ENCODE assay signal across 20 cellular contexts in genomic region chr21:9774347-9774746, GRCh38.
DNase-seq lines count a peak whose midpoint lies in the region; ATAC-seq and TF ChIP-seq lines count a peak whose summit lies in the region.
"Had no signal": no experiment of that assay in that cellular context is flagged by ENCODE, and none has a peak within 500 bp of the region (broad histone marks: within the 10 kb centered on the region; RNA-seq: fewer than 3 reads in every experiment).

No MANE protein-coding gene starts in this region.

- 65% methylated on average over 9 of the region's 9 CpGs for WGBS in esophagus muscularis mucosa

- no peak overlapping the region for H3K27ac ChIP-seq in esophagus muscularis mucosa (replicated peaks in 1 of 4)
- H3K27ac ChIP-seq: 22Rv1; A549; BLaER1 treated with 17β-estradiol and CSF1 and Interleukin-3, amounts not matched to agents 10 nM and 100 nM; C4-2B had no signal

- intact Hi-C loops in cardiac septum (cut with DNase I) (no loop called here), Right ventricle myocardium inferior (cut with DNase I) (no loop called here), esophagus muscularis mucosa (cut with DNase I) (no loop called here)

- H3K4me1 ChIP-seq in esophagus muscularis mucosa, result no peaks in the 10 kb centered on the region
- H3K4me1 ChIP-seq: A549; BLaER1 treated with 17β-estradiol and CSF1 and Interleukin-3, amounts not matched to agents 10 nM and 100 nM; Caco-2 had no signal

- H3K36me3 Mint-ChIP-seq in chondrocyte (ENCODE audit: low read depth) (no peaks in the 10 kb centered on the region), osteocyte (ENCODE audit: unreplicated experiment) (no peaks in the 10 kb centered on the region)
- H3K36me3 Mint-ChIP-seq: CD8-positive, alpha-beta T cell had no signal

- no peak for TF ChIP-seq EP300 in esophagus muscularis mucosa (IDR thresholded peaks at IDR 0.05)

- TF ChIP-seq POLR2A in esophagus muscularis mucosa (IDR thresholded peaks at IDR 0.05; ENCODE audit: low read depth), result no peak

- H3K36me3 ChIP-seq in esophagus muscularis mucosa, result no peaks in the 10 kb centered on the region
- H3K36me3 ChIP-seq: BLaER1 treated with 17β-estradiol and CSF1 and Interleukin-3, amounts not matched to agents 10 nM and 100 nM had no signal

- H3K4me3 ChIP-seq in esophagus muscularis mucosa, result no peak overlapping the region
- H3K4me3 ChIP-seq: A549; BLaER1 treated with 17β-estradiol and CSF1 and Interleukin-3, amounts not matched to agents 10 nM and 100 nM had no signal

- H3K9me3 Mint-ChIP-seq in chondrocyte (ENCODE audit: low read depth) (peaks cover 47% of the 10 kb centered on the region), osteocyte (ENCODE audit: unreplicated experiment) (peaks cover 47% of the 10 kb centered on the region)

- DNase-seq in cardiac septum (ENCODE audit: low spot score) (peak; percentile 67), Right ventricle myocardium inferior (ENCODE audit: missing footprints) (no peak), chondrocyte (ENCODE audit: low spot score) (peak; percentile 92), esophagus muscularis mucosa (ENCODE audit: extremely low spot score) (peak; percentile 92), osteocyte (ENCODE audit: extremely low spot score, unreplicated experiment) (peak; percentile 86)
- DNase-seq in stimulated activated CD4-positive, alpha-beta T cell treated with anti-CD3 and anti-CD28 coated beads, Interleukin-2, amount 100 ng/mL, for 48 hours, result no peak
- DNase-seq: AML-193; Caco-2; Calu3; CD4-positive, alpha-beta T cell; CD8-positive, alpha-beta T cell; DMS79 treated with DMSO at 0.1 percent for 48 hours; GF-D8 had no signal

- H3K27me3 ChIP-seq in esophagus muscularis mucosa, result peaks cover 0 to 51% (median 0%) of the 10 kb centered on the region in 4 donors
- H3K27me3 ChIP-seq: BLaER1 treated with 17β-estradiol and CSF1 and Interleukin-3, amounts not matched to agents 10 nM and 100 nM had no signal

- TF ChIP-seq CTCF in chondrocyte (IDR thresholded peaks at IDR 0.05) (no peak), esophagus muscularis mucosa (IDR thresholded peaks at IDR 0.05) (no peak), osteocyte (IDR thresholded peaks at IDR 0.05) (no peak)

- H3K27me3 Mint-ChIP-seq in chondrocyte (ENCODE audit: low read depth), result no peaks in the 10 kb centered on the region
- H3K27me3 Mint-ChIP-seq in osteocyte (ENCODE audit: unreplicated experiment), result no peaks in the 10 kb centered on the region
- H3K27me3 Mint-ChIP-seq: B cell; CD4-positive, alpha-beta T cell had no signal

- H3K27ac Mint-ChIP-seq in chondrocyte (ENCODE audit: unreplicated experiment) (no peak overlapping the region), osteocyte (ENCODE audit: unreplicated experiment) (no peak overlapping the region)
- H3K27ac Mint-ChIP-seq: B cell; CD4-positive, alpha-beta T cell; CD8-positive, alpha-beta T cell had no signal

- no peaks in the 10 kb centered on the region for H3K4me1 Mint-ChIP-seq in chondrocyte (ENCODE audit: low read depth)
- H3K4me1 Mint-ChIP-seq in osteocyte (ENCODE audit: unreplicated experiment), result no peaks in the 10 kb centered on the region
- H3K4me1 Mint-ChIP-seq: B cell had no signal

- peaks cover 0 to 23% (median 0%) of the 10 kb centered on the region in 4 donors for H3K9me3 ChIP-seq in esophagus muscularis mucosa
- H3K9me3 ChIP-seq: A549, Caco-2 had no signal

- ATAC-seq in Right ventricle myocardium inferior, result no peak
- ATAC-seq in GM19035 (IDR thresholded peaks at IDR 0.05; ENCODE audit: unreplicated experiment), result no peak
- no peak for ATAC-seq in HG03196 (IDR thresholded peaks at IDR 0.05; ENCODE audit: unreplicated experiment)
- ATAC-seq: A549; CD8-positive, alpha-beta T cell had no signal

- H3K4me3 Mint-ChIP-seq in chondrocyte (ENCODE audit: unreplicated experiment), result no peak overlapping the region
- no peak overlapping the region for H3K4me3 Mint-ChIP-seq in osteocyte (ENCODE audit: unreplicated experiment)
- H3K4me3 Mint-ChIP-seq: B cell; CD4-positive, alpha-beta T cell; CD8-positive, alpha-beta T cell had no signal

Comparison
In these comparisons a context has a peak if more than half of its experiments do, and no peak if none do; other contexts are left out.
1. DNase-seq: peak in cardiac septum (single experiment), chondrocyte (single experiment), esophagus muscularis mucosa (single experiment) and osteocyte (single experiment); none in Right ventricle myocardium inferior (single experiment) and stimulated activated CD4-positive, alpha-beta T cell treated with anti-CD3 and anti-CD28 coated beads, Interleukin-2, amount 100 ng/mL, for 48 hours (0 of 2).